Comparison of ENCODE assay signal across 22 cellular contexts in genomic region chr12:124196236-124196635, GRCh38.
"Had no signal": no experiment of that assay in that cellular context is flagged by ENCODE, and none has a peak within 500 bp of the region (broad histone marks: within the 10 kb centered on the region; RNA-seq: fewer than 3 reads in every experiment).

No MANE protein-coding gene starts in this region.

- H3K4me3 ChIP-seq: coronary artery, dorsolateral prefrontal cortex, esophagus muscularis mucosa, gastroesophageal sphincter, heart left ventricle, left lung, lower lobe of right lung, mucosa of descending colon had no signal

- H3K27ac ChIP-seq: coronary artery, dorsolateral prefrontal cortex, esophagus muscularis mucosa, foreskin keratinocyte, gastroesophageal sphincter, heart left ventricle, left lung, lower lobe of right lung had no signal

- H3K4me3 Mint-ChIP-seq: mesothelial cell of epicardium had no signal

- ATAC-seq: foreskin keratinocyte, gastroesophageal sphincter, heart left ventricle, left cardiac atrium, left lung, left ventricle myocardium superior, lower lobe of right lung, mucosa of descending colon had no signal

- DNase-seq: dermis blood vessel endothelial cell; dorsolateral prefrontal cortex; effector CD4-positive, alpha-beta T cell; effector memory CD4-positive, alpha-beta T cell; foreskin keratinocyte; heart left ventricle; hippocampal formation; left cardiac atrium; left lung; left ventricle myocardium superior; lower lobe of right lung; mesenchymal stem cell; mucosa of descending colon had no signal

- H3K4me1 ChIP-seq: esophagus muscularis mucosa, foreskin keratinocyte, gastroesophageal sphincter, heart left ventricle, left lung, lower lobe of right lung had no signal

- H3K27ac Mint-ChIP-seq: mesothelial cell of epicardium had no signal

- H3K36me3 ChIP-seq: esophagus muscularis mucosa, gastroesophageal sphincter, heart left ventricle, left lung, lower lobe of right lung had no signal

- H3K9me3 ChIP-seq: lower lobe of right lung, mucosa of descending colon had no signal

- H3K27me3 ChIP-seq: dorsolateral prefrontal cortex, esophagus muscularis mucosa, gastroesophageal sphincter, heart left ventricle, left lung had no signal

- FAIRE-seq: colon, endothelial cell of umbilical vein, frontal cortex, islet of Langerhans, keratinocyte had no signal
